1 cellular context compared by ENCODE assay signal in genomic region chr18:47260138-47260923, GRCh38.
TF ChIP-seq lines count a peak whose summit lies in the region.

No MANE protein-coding gene starts in this region.

TF ChIP-seq in GM23338, 12 proteins besides CTCF, POLR2A, EP300 and RAD21 (continued from another document):
- TF ChIP-seq REST (IDR thresholded peaks at IDR 0.05; ENCODE audit: unreplicated experiment): peak; percentile 94
- no peak for TF ChIP-seq ZNF114 (CRISPR knock-in tag; IDR thresholded peaks at IDR 0.05)
- TF ChIP-seq EZH2phosphoT487 (IDR thresholded peaks at IDR 0.05; ENCODE audit: unreplicated experiment): no peak
